In the genomic region with DNA sequence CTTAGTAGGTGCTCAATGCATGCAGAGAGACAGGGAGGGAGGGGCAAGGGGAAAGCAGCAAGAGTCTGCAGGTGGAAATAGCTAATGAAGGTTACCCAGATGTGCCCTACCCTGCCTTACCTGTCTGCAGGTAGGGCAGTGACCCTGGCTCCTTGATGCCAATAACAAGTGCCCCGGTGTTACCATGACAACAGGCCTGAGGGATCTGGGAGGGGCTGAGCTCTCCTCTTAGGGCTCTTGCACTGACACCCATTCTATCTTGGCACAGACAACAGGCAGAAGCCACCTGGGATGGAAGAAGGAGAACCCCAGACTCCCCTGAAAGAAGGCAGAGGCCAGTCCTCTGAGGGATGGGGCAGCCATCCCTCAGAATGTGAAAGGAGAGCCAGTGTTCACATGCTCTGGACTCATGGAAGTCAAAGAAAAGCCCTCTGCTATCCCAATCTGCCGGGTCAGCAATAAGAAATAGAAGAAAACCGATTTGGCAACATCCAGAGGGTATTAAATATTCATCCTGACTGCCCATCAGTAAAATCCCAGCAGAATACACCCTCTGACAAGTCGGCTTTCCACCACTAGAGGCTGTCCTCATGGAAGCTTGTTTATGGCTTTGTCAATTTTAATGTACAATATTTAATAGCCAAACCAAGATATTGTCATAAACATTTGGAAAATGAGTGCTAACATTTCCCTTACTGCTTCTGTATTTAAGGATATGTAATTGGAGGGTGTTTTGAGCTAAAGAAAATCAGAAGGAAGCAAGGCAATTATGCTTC, we compare ENCODE assay signal across 8 cellular contexts. TPM values are rescaled to one million over a fixed set of nuclear protein-coding genes. Genes with fewer than 3 reads are reported as not detected.
DNase-seq lines count a peak whose midpoint lies in the region; ATAC-seq, FAIRE-seq and TF ChIP-seq lines count a peak whose summit lies in the region.
"Not testable (repeated sequence)": the region's sequence is repeated elsewhere in the genome, so short reads cannot be mapped to it uniquely, and the experiment has no call there.

No MANE protein-coding gene starts in this region.

- not testable (repeated sequence) for H3K14ac ChIP-seq in neuronal stem cell (ENCODE audit: low read length)

- H3K36me3 ChIP-seq in DND-41 (ENCODE audit: insufficient read depth, low read length); KMS-11 (ENCODE audit: insufficient read depth); OCI-LY3 (replicated peaks; ENCODE audit: low read depth, low read length); astrocyte (ENCODE audit: insufficient read depth, low read length); endodermal cell (ENCODE audit: control insufficient read depth, insufficient read depth, low read length); left ventricle myocardium inferior; neuronal stem cell (replicated peaks in 1 of 2; ENCODE audit: control insufficient read depth in 2 of 2, insufficient read depth in 2 of 2, low read length in 2 of 2); upper lobe of right lung: not testable (repeated sequence)

- ATAC-seq in DND-41 (ENCODE audit: insufficient read depth, low read depth); upper lobe of right lung: not testable (repeated sequence)

- H2BK5ac ChIP-seq in neuronal stem cell (ENCODE audit: low read length) = not testable (repeated sequence)

- H3K79me1 ChIP-seq in neuronal stem cell (ENCODE audit: low read depth, low read length) = not testable (repeated sequence)

- intact Hi-C loops in left ventricle myocardium inferior (cut with micrococcal nuclease); upper lobe of right lung (cut with DNase I): not testable (repeated sequence)

- not testable (repeated sequence) for H4K91ac ChIP-seq in neuronal stem cell (ENCODE audit: low read depth, low read length, poor library complexity)

- not testable (repeated sequence) for H2AK5ac ChIP-seq in neuronal stem cell (ENCODE audit: low read depth, low read length)

- not testable (repeated sequence) for H3K27ac Mint-ChIP-seq in astrocyte (ENCODE audit: unreplicated experiment); endodermal cell

- H3K4ac ChIP-seq in neuronal stem cell (ENCODE audit: low read length) = not testable (repeated sequence)

- H2BK120ac ChIP-seq in neuronal stem cell (ENCODE audit: low read depth, low read length) = not testable (repeated sequence)

- H2AFZ ChIP-seq in DND-41 (ENCODE audit: low read depth, low read length); KMS-11 (ENCODE audit: low read depth); OCI-LY3 (ENCODE audit: low read depth, low read length); astrocyte (ENCODE audit: low read depth, low read length): not testable (repeated sequence)
- H2AFZ ChIP-seq in neuronal stem cell (ENCODE audit: low read length) = peak overlapping the region; percentile 74

- not testable (repeated sequence) for H3K4me1 ChIP-seq in DND-41 (ENCODE audit: insufficient read depth, low read length); KMS-11 (ENCODE audit: low read depth, poor library complexity, severe bottlenecking); astrocyte (ENCODE audit: insufficient read depth, low read length); endodermal cell (ENCODE audit: control insufficient read depth, insufficient read depth, low read length); upper lobe of right lung
- peaks cover 56% of the 10 kb centered on the region for H3K4me1 ChIP-seq in OCI-LY3 (ENCODE audit: low read length)
- peaks cover 15% of the 10 kb centered on the region for H3K4me1 ChIP-seq in left ventricle myocardium inferior
- peaks cover 0 to 15% of the 10 kb centered on the region in 2 donors for H3K4me1 ChIP-seq in neuronal stem cell (ENCODE audit: control insufficient read depth in 2 of 2, insufficient read depth in 1 of 2, low read depth in 1 of 2, low read length in 2 of 2)

- not testable (repeated sequence) for H4K8ac ChIP-seq in neuronal stem cell (ENCODE audit: low read depth, low read length)

- H2BK12ac ChIP-seq in neuronal stem cell (ENCODE audit: low read length) = not testable (repeated sequence)

- H3K27me3 Mint-ChIP-seq in astrocyte (ENCODE audit: low read depth, unreplicated experiment); endodermal cell (ENCODE audit: insufficient read depth): not testable (repeated sequence)

- FAIRE-seq in astrocyte (lab: Jason Lieb, UNC) = not testable (repeated sequence)

- H3K9ac ChIP-seq in DND-41 (ENCODE audit: low read depth, low read length); KMS-11; astrocyte (ENCODE audit: low read length); endodermal cell (ENCODE audit: extremely low read depth, low read length, poor library complexity, severe bottlenecking); neuronal stem cell (ENCODE audit: low read depth, low read length, poor library complexity): not testable (repeated sequence)
- H3K9ac ChIP-seq in OCI-LY3 (ENCODE audit: low read length) = peak overlapping the region; percentile 42; the same call in 1 of the 2 replicates

- not testable (repeated sequence) for H3K4me3 ChIP-seq in DND-41 (ENCODE audit: low read depth in 1 of 2, low read length in 2 of 2); KMS-11 (IDR thresholded peaks at IDR 0.05; ENCODE audit: insufficient read depth, low read depth, low read length); OCI-LY3 (ENCODE audit: low read length); astrocyte (ENCODE audit: insufficient read depth, low read depth, low read length); endodermal cell (ENCODE audit: low read length); left ventricle myocardium inferior; neuronal stem cell (ENCODE audit: low read length in 2 of 2); upper lobe of right lung

- not testable (repeated sequence) for H3K9me3 Mint-ChIP-seq in astrocyte (ENCODE audit: unreplicated experiment); endodermal cell

- peaks cover 11% of the 10 kb centered on the region for H3K4me1 Mint-ChIP-seq in astrocyte (ENCODE audit: low read depth, unreplicated experiment)
- H3K4me1 Mint-ChIP-seq in endodermal cell = peaks cover 32% of the 10 kb centered on the region

- not testable (repeated sequence) for H3K4me2 ChIP-seq in DND-41 (ENCODE audit: insufficient read depth, low read length); KMS-11; astrocyte (ENCODE audit: low read length); neuronal stem cell (ENCODE audit: insufficient read depth, low read length, poor library complexity, severe bottlenecking)
- 0 out of 2 replicates have a peak overlapping the region, but pooled peaks have one; percentile 50 for H3K4me2 ChIP-seq in OCI-LY3 (ENCODE audit: low read length)

- not testable (repeated sequence) for H3K18ac ChIP-seq in neuronal stem cell (ENCODE audit: low read length)

- peak; percentile 12 for TF ChIP-seq CTCF in DND-41 (IDR thresholded peaks at IDR 0.05; ENCODE audit: borderline replicate concordance, extremely low read depth, low read length, poor library complexity, severe bottlenecking)
- TF ChIP-seq CTCF in KMS-11 (conservative IDR thresholded peaks at IDR 0.05; ENCODE audit: low read depth, low read length) = 0 out of 2 replicates have a peak, but pooled peaks have one; percentile 7
- not testable (repeated sequence) for TF ChIP-seq CTCF in OCI-LY3 (IDR thresholded peaks at IDR 0.05; ENCODE audit: low read depth, low read length)
- peak; percentile 40 for TF ChIP-seq CTCF in astrocyte (IDR thresholded peaks at IDR 0.05; ENCODE audit: insufficient read depth, low read depth, low read length)
- peak; percentile 65 for TF ChIP-seq CTCF in endodermal cell (conservative IDR thresholded peaks at IDR 0.05)
- peak; percentile 37 for TF ChIP-seq CTCF in left ventricle myocardium inferior (IDR thresholded peaks at IDR 0.05; ENCODE audit: borderline replicate concordance)
- TF ChIP-seq CTCF in upper lobe of right lung (IDR thresholded peaks at IDR 0.05) = peak; percentile 28

- not testable (repeated sequence) for H2BK15ac ChIP-seq in neuronal stem cell (ENCODE audit: low read length)

- H3K23ac ChIP-seq in neuronal stem cell (ENCODE audit: low read depth, low read length, poor library complexity) = not testable (repeated sequence)

- H3K27ac ChIP-seq in DND-41 (ENCODE audit: low read length); KMS-11; astrocyte (ENCODE audit: low read depth, low read length); endodermal cell (ENCODE audit: low read depth, low read length); left ventricle myocardium inferior (replicated peaks); neuronal stem cell (replicated peaks; ENCODE audit: low read length); upper lobe of right lung: not testable (repeated sequence)
- peak overlapping the region; percentile 81; the same call in 1 of the 2 replicates for H3K27ac ChIP-seq in OCI-LY3 (ENCODE audit: low read length)

- H4K20me1 ChIP-seq in DND-41 (ENCODE audit: insufficient read depth, low read length); KMS-11 (ENCODE audit: insufficient read depth); OCI-LY3 (ENCODE audit: insufficient read depth, low read length); astrocyte (ENCODE audit: insufficient read depth, low read length): not testable (repeated sequence)

- H3K9me3 ChIP-seq in DND-41 (ENCODE audit: insufficient read depth, low read length, severe bottlenecking); OCI-LY3 (ENCODE audit: insufficient read depth, low read length); astrocyte (ENCODE audit: insufficient read depth, low read depth, low read length); endodermal cell (ENCODE audit: control insufficient read depth, low read length); left ventricle myocardium inferior (replicated peaks); neuronal stem cell (replicated peaks in 1 of 2; ENCODE audit: control insufficient read depth in 2 of 2, insufficient read depth in 1 of 2, low read depth in 1 of 2, low read length in 2 of 2); upper lobe of right lung: not testable (repeated sequence)

- H3K36me3 Mint-ChIP-seq in astrocyte (ENCODE audit: low read depth, unreplicated experiment); endodermal cell (ENCODE audit: low read depth): not testable (repeated sequence)

- DNase-seq in DND-41; astrocyte (ENCODE audit: low read depth); endodermal cell; left ventricle myocardium inferior; neuronal stem cell (ENCODE audit: low spot score); upper lobe of right lung: not testable (repeated sequence)

- H3K79me2 ChIP-seq in DND-41 (ENCODE audit: insufficient read depth, low read length); KMS-11 (ENCODE audit: insufficient read depth, low read depth); OCI-LY3 (ENCODE audit: low read length); astrocyte (ENCODE audit: insufficient read depth, low read length): not testable (repeated sequence)

- H3K27me3 ChIP-seq in DND-41 (ENCODE audit: insufficient read depth, low read length, poor library complexity); KMS-11 (ENCODE audit: insufficient read depth, low read depth); OCI-LY3 (ENCODE audit: low read depth, low read length); astrocyte (ENCODE audit: insufficient read depth, low read length); endodermal cell (ENCODE audit: control insufficient read depth, insufficient read depth, low read length, poor library complexity, severe bottlenecking); left ventricle myocardium inferior (ENCODE audit: low read depth); neuronal stem cell (ENCODE audit: control insufficient read depth in 3 of 3, insufficient read depth in 3 of 3, low read depth in 1 of 3, low read length in 3 of 3); upper lobe of right lung: not testable (repeated sequence)

- WGBS in endodermal cell (ENCODE audit: insufficient coverage in 1 of 2, insufficient read length in 1 of 2), 2 experiments = 79% methylated on average over 4 of the region's 4 CpGs; no CpG with 5 or more reads in 1 of the 2 experiments
- no CpG with 5 or more reads among the region's 4 CpGs for WGBS in neuronal stem cell (ENCODE audit: extremely low coverage in 2 of 2, insufficient read length in 2 of 2, insufficient replicate concordance in 1 of 2), 2 donors

- H3K4me3 Mint-ChIP-seq in astrocyte (ENCODE audit: unreplicated experiment); endodermal cell: not testable (repeated sequence)

RNA-seq across cellular contexts. Expression of a gene that starts 24.4 kb away (rescaled TPM):
- total RNA-seq in astrocyte (13.0 and 13.7 TPM in 2 replicates), endodermal cell (1 to 10 TPM; 4.6 to 5.9 TPM), left ventricle myocardium inferior (32.2 TPM), upper lobe of right lung (33.2 TPM)
- polyA plus RNA-seq in endodermal cell (2013, experiment 1 of 2) = 13.5 TPM
- polyA plus RNA-seq in endodermal cell (2013, experiment 2 of 2) = 15.1 TPM
- 5.0 TPM for polyA plus RNA-seq in neuronal stem cell (2013, experiment 1 of 2)
- polyA plus RNA-seq in neuronal stem cell (2013, experiment 2 of 2) = 4.9 TPM
